ENCODE assay signal across 10 cellular contexts in the genomic region with DNA sequence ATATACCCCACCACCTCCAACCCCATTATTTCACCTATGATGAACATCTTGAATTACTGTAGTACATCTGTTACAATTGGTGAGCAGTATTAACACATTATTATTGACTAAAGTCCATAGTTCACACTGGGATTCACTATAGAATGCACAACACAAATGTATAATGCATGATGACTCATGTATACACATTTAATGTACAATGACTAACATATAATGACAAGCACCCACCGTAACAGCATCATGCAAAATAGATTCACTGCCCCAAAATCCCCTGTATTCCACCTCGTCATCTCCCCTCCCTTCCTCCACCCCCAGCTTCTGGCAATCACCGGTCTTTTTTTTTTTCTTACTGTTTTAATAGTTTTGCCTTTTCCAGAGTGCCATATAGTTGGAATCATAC. TPM values are rescaled to one million over a fixed set of nuclear protein-coding genes. Genes with fewer than 3 reads are reported as not detected.
DNase-seq lines count a peak whose midpoint lies in the region; ATAC-seq and TF ChIP-seq lines count a peak whose summit lies in the region.
"Had no signal": no experiment of that assay in that cellular context is flagged by ENCODE, and none has a peak within 500 bp of the region (broad histone marks: within the 10 kb centered on the region; RNA-seq: fewer than 3 reads in every experiment).

No MANE protein-coding gene starts in this region.

- H4K20me1 ChIP-seq in Karpas-422 (ENCODE audit: insufficient read depth, low read depth, low read length), result no peaks in the 10 kb centered on the region

- peak overlapping the region; percentile 55 for H3K27ac Mint-ChIP-seq in T-helper 1 cell treated with Interleukin-12 subunit alpha and Interleukin-12 subunit beta and Interleukin-4 antibody, amounts not matched to agents 30 μg/mL and 1 μg/mL, for 36 hours

- CTCF ChIA-PET in HEK293T (lab: Yijun Ruan, JAX), result no interaction called here

- POLR2A ChIA-PET in HEK293T (lab: Yijun Ruan, JAX), result no interaction called here

- peaks cover 97% of the 10 kb centered on the region for H3K4me1 ChIP-seq in Karpas-422 (ENCODE audit: low read length)
- H3K4me1 ChIP-seq in uterus, result no peaks in the 10 kb centered on the region
- H3K4me1 ChIP-seq: parathyroid adenoma had no signal

- H3K36me3 Mint-ChIP-seq in T-helper 1 cell treated with Interleukin-12 subunit alpha and Interleukin-12 subunit beta and Interleukin-4 antibody, amounts not matched to agents 30 μg/mL and 1 μg/mL, for 36 hours (ENCODE audit: low read depth), result peaks cover 7% of the 10 kb centered on the region

- H3K4me3 ChIP-seq in Karpas-422 (ENCODE audit: low read length) (no peak overlapping the region), uterus (no peak overlapping the region)

- no peak for TF ChIP-seq CTCF in uterus (IDR thresholded peaks at IDR 0.05)

- peak overlapping the region; percentile 93; the same call in 1 of the 2 replicates for H2AFZ ChIP-seq in Karpas-422 (ENCODE audit: low read length)
- H2AFZ ChIP-seq: parathyroid adenoma had no signal

- H3K4me1 Mint-ChIP-seq in T-helper 1 cell treated with Interleukin-12 subunit alpha and Interleukin-12 subunit beta and Interleukin-4 antibody, amounts not matched to agents 30 μg/mL and 1 μg/mL, for 36 hours (ENCODE audit: low read depth), result peaks cover 53% of the 10 kb centered on the region

- H3K36me3 ChIP-seq in Karpas-422 (ENCODE audit: insufficient read depth, low read length) (no peaks in the 10 kb centered on the region), uterus (no peaks in the 10 kb centered on the region)

- H3K4me2 ChIP-seq in Karpas-422 (ENCODE audit: low read depth, low read length, poor library complexity, severe bottlenecking), result peak overlapping the region; percentile 48

- peak; percentile 52 for ATAC-seq in GM21737 (IDR thresholded peaks at IDR 0.05; ENCODE audit: unreplicated experiment)

- TF ChIP-seq POLR2A in uterus (IDR thresholded peaks at IDR 0.05), result no peak

- intact Hi-C loops in uterus (cut with DNase I; ENCODE audit: low total_unique reads), result no loop called here

- H3K27me3 Mint-ChIP-seq in T-helper 1 cell treated with Interleukin-12 subunit alpha and Interleukin-12 subunit beta and Interleukin-4 antibody, amounts not matched to agents 30 μg/mL and 1 μg/mL, for 36 hours (ENCODE audit: low read depth), result no peaks in the 10 kb centered on the region

- H3K9me3 Mint-ChIP-seq in T-helper 1 cell treated with Interleukin-12 subunit alpha and Interleukin-12 subunit beta and Interleukin-4 antibody, amounts not matched to agents 30 μg/mL and 1 μg/mL, for 36 hours, result peaks cover 3% of the 10 kb centered on the region

- no peak overlapping the region for H3K4me3 Mint-ChIP-seq in T-helper 1 cell treated with Interleukin-12 subunit alpha and Interleukin-12 subunit beta and Interleukin-4 antibody, amounts not matched to agents 30 μg/mL and 1 μg/mL, for 36 hours

- H3K9me3 ChIP-seq in Karpas-422 (ENCODE audit: low read length) (no peaks in the 10 kb centered on the region), uterus (no peaks in the 10 kb centered on the region)

- no peaks in the 10 kb centered on the region for H3K9me2 ChIP-seq in Karpas-422 (replicated peaks; ENCODE audit: insufficient read depth, low read length)

- peak overlapping the region; percentile 43 for H3K9ac ChIP-seq in Karpas-422 (ENCODE audit: low read length)
- H3K9ac ChIP-seq: parathyroid adenoma had no signal

- no peak for DNase-seq in T-helper 1 cell
- DNase-seq in Karpas-422, result peak; percentile 81
- DNase-seq in germinal center (ENCODE audit: low spot score), result peak; percentile 50
- DNase-seq in SHP77 (lab: John Stamatoyannopoulos, UW), result no peak
- no peak for DNase-seq in uterus
- DNase-seq in HEK293T (ENCODE audit: extremely low spot score), result no peak
- DNase-seq: 8988T had no signal

- H3K79me2 ChIP-seq in Karpas-422 (ENCODE audit: low read length), result no peaks in the 10 kb centered on the region
- H3K79me2 ChIP-seq: parathyroid adenoma had no signal

- H3K27me3 ChIP-seq in Karpas-422 (ENCODE audit: low read length) (no peaks in the 10 kb centered on the region), uterus (no peaks in the 10 kb centered on the region)

- H3K27ac ChIP-seq in Karpas-422 (ENCODE audit: low read length) (peak overlapping the region; percentile 98), uterus (no peak overlapping the region)
- H3K27ac ChIP-seq: parathyroid adenoma had no signal

TF ChIP-seq in HEK293T, 16 proteins besides CTCF, POLR2A, EP300 and RAD21:
- TF ChIP-seq ELF4 (IDR thresholded peaks at IDR 0.05) (no peak), BHLHE40 (IDR thresholded peaks at IDR 0.05; ENCODE audit: borderline replicate concordance) (no peak), HDGF (IDR thresholded peaks at IDR 0.05; ENCODE audit: borderline replicate concordance) (no peak), FOXA1 (IDR thresholded peaks at IDR 0.05) (no peak), ARNT (IDR thresholded peaks at IDR 0.05) (no peak)
- TF ChIP-seq, protein P1, sequence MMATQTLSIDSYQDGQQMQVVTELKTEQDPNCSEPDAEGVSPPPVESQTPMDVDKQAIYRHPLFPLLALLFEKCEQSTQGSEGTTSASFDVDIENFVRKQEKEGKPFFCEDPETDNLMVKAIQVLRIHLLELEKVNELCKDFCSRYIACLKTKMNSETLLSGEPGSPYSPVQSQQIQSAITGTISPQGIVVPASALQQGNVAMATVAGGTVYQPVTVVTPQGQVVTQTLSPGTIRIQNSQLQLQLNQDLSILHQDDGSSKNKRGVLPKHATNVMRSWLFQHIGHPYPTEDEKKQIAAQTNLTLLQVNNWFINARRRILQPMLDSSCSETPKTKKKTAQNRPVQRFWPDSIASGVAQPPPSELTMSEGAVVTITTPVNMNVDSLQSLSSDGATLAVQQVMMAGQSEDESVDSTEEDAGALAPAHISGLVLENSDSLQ (IDR thresholded peaks at IDR 0.05), result no peak
TF ChIP-seq in HEK293T: peak in this region for 0.

RNA-seq across cellular contexts. Expression of a gene that starts 47.1 kb away (rescaled TPM):
- 77.9 and 93.3 TPM in 2 replicates for total RNA-seq in Karpas-422 (2014; rRNA removed; shearing (Covaris generic); ENCODE audit: low replicate concordance)
- 10 to 100 TPM in 3 of 4 donors, 1 to 10 TPM in 1; 6.1 to 38.5 (median 34.7) TPM for total RNA-seq in uterus

Comparison
In these comparisons a context has a peak if more than half of its experiments do, and no peak if none do; other contexts are left out.
1. DNase-seq: peak in Karpas-422 (single experiment) and germinal center (single experiment); none in T-helper 1 cell (0 of 5), SHP77 (0 of 2), uterus (0 of 2) and HEK293T (single experiment).